28 cellular contexts compared by ENCODE assay signal in the genomic region with DNA sequence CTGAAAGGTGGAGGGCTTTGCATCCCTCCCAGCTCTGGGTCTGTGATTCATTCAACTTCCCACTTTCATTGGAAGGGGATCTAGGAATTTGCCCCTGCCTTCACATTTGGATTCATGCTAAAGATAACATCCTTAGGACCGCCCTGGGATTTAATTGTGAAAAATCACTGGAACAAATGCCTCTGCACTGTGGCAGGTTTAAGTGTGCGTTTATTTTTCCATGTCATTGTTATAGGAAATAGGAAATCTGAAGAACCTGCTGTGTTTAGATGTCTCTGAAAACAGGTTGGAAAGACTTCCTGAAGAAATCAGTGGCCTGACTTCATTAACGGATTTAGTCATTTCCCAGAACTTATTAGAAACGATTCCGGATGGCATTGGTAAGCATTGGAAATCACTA.
"Had no signal": no experiment of that assay in that cellular context is flagged by ENCODE, and none has a peak within 500 bp of the region (broad histone marks: within the 10 kb centered on the region; RNA-seq: fewer than 3 reads in every experiment).

No MANE protein-coding gene starts in this region.

- H3K27me3 Mint-ChIP-seq: memory B cell; naive thymus-derived CD8-positive, alpha-beta T cell; stimulated activated memory B cell treated with anti-CD40 and anti-IgM and Interleukin-4, amounts not matched to agents 10 μg/mL and 1 μg/mL and 100 μg/mL, for 72 hours; stimulated activated naive CD8-positive, alpha-beta T cell treated with anti-CD3 and anti-CD28 coated beads, Interleukin-15, amount 100 ng/mL, for 72 hours; type B pancreatic cell had no signal

- H3K4me1 ChIP-seq: left lung, prostate gland, right lobe of liver, uterus had no signal

- H3K27ac ChIP-seq: left lung, pancreas, prostate gland, right lobe of liver had no signal

- H3K9me3 ChIP-seq: left lung, mucosa of descending colon, pancreas, prostate gland, right lobe of liver, tibial nerve, uterus had no signal

- H3K4me3 ChIP-seq: left lung, lung, mucosa of descending colon, pancreas, prostate gland, right lobe of liver, smooth muscle cell, tibial nerve, uterus had no signal

- H3K4me1 Mint-ChIP-seq: memory B cell, neural crest cell had no signal

- H3K4me3 Mint-ChIP-seq: memory B cell; naive thymus-derived CD8-positive, alpha-beta T cell; nephron; neural crest cell; stimulated activated memory B cell treated with anti-CD40 and anti-IgM and Interleukin-4, amounts not matched to agents 10 μg/mL and 1 μg/mL and 100 μg/mL, for 72 hours; stimulated activated naive CD8-positive, alpha-beta T cell treated with anti-CD3 and anti-CD28 coated beads, Interleukin-15, amount 100 ng/mL, for 72 hours; type B pancreatic cell had no signal

- ATAC-seq: left cardiac atrium; left lung; mucosa of descending colon; naive thymus-derived CD8-positive, alpha-beta T cell; pancreas; right lobe of liver; stimulated activated memory B cell treated with anti-CD40 and anti-IgM and Interleukin-4, amounts not matched to agents 10 μg/mL and 1 μg/mL and 100 μg/mL, for 72 hours; stimulated activated naive CD8-positive, alpha-beta T cell treated with anti-CD3 and anti-CD28 coated beads, Interleukin-15, amount 100 ng/mL, for 72 hours had no signal

- H3K36me3 ChIP-seq: prostate gland, right lobe of liver, uterus had no signal

- H3K27me3 ChIP-seq: left lung, pancreas, right lobe of liver, tibial nerve, uterus had no signal

- DNase-seq: hippocampal formation; kidney glomerular epithelial cell; left cardiac atrium; left lung; midbrain; mucosa of descending colon; naive thymus-derived CD8-positive, alpha-beta T cell; nucleus accumbens; pancreas; posterior cingulate gyrus; right lobe of liver; stimulated activated CD4-positive, alpha-beta T cell treated with anti-CD3 and anti-CD28 coated beads, Interleukin-1b, Interleukin-23, amount 100 ng/mL, for 48 hours; stimulated activated CD4-positive, alpha-beta T cell treated with anti-CD3 and anti-CD28 coated beads, Interleukin-2, amount 100 ng/mL, for 48 hours; stimulated activated CD4-positive, alpha-beta T cell treated with anti-CD3 and anti-CD28 coated beads, Interleukin-4, amount 100 ng/mL, for 4 hours; stimulated activated CD8-positive, alpha-beta memory T cell treated with anti-CD3 and anti-CD28 coated beads, Interleukin-4, amount 100 ng/mL, for 48 hours; stimulated activated naive CD4-positive, alpha-beta T cell treated with Interleukin-2 at 50 U/mL for 16 hours; stimulated activated naive CD8-positive, alpha-beta T cell treated with anti-CD3 and anti-CD28 coated beads, Interleukin-15, amount 100 ng/mL, for 72 hours; substantia nigra; uterus had no signal

- H3K27ac Mint-ChIP-seq: memory B cell; naive thymus-derived CD8-positive, alpha-beta T cell; nephron; stimulated activated memory B cell treated with anti-CD40 and anti-IgM and Interleukin-4, amounts not matched to agents 10 μg/mL and 1 μg/mL and 100 μg/mL, for 72 hours; stimulated activated naive CD8-positive, alpha-beta T cell treated with anti-CD3 and anti-CD28 coated beads, Interleukin-15, amount 100 ng/mL, for 72 hours; type B pancreatic cell had no signal

- H3K9me3 Mint-ChIP-seq: memory B cell; naive thymus-derived CD8-positive, alpha-beta T cell; nephron; neural crest cell; stimulated activated memory B cell treated with anti-CD40 and anti-IgM and Interleukin-4, amounts not matched to agents 10 μg/mL and 1 μg/mL and 100 μg/mL, for 72 hours; stimulated activated naive CD8-positive, alpha-beta T cell treated with anti-CD3 and anti-CD28 coated beads, Interleukin-15, amount 100 ng/mL, for 72 hours; type B pancreatic cell had no signal
